12 cellular contexts compared by ENCODE assay signal in the genomic region with DNA sequence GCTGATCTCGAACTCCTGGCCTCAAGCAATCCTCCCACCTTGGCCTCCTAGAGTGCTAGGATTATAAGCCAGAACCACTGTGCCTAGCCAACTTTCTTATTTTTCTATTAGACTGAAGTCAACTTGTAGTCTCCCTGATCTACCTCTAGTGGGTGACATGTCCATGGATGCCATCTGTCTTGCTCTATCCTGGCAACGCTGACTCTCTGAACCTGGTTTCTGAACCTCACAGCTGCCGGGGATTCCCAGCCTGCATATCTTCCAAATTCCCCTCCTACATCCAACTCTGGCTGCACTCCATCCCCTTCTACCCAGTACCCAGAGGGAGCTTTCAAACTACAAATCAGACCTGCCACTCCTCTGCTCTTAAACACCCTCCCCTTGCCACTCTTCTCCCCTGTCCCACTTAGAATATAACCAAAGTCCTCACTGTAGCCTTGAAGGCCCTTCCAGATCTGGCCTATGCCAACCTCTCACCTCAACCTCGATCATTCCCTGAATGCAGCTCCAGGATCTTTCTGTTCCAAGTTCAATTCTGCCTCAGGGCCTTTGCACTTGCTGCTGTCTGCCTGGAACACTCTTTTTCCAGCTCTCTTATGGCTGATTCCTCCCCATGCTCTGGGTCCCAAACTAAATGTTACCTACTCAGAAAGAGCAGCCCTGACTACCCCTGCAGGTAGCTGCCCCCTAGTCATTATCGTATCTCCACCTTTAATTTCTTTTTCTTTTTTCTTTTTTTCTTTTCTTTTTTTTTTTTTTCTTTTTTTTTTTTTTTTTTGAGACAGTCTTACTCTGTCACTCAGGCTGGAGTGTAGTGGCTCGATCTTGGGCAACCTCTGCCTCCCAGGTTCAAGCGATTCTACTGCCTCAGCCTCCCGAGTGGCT. TPM values are rescaled to one million over a fixed set of nuclear protein-coding genes. Genes with fewer than 3 reads are reported as not detected.
DNase-seq lines count a peak whose midpoint lies in the region; ATAC-seq and TF ChIP-seq lines count a peak whose summit lies in the region.
"Had no signal": no experiment of that assay in that cellular context is flagged by ENCODE, and none has a peak within 500 bp of the region (broad histone marks: within the 10 kb centered on the region; RNA-seq: fewer than 3 reads in every experiment).

No MANE protein-coding gene starts in this region.

- TF ChIP-seq POLR2A in body of pancreas (IDR thresholded peaks at IDR 0.05): no peak

- no peak overlapping the region for H3K4me2 ChIP-seq in parathyroid adenoma (ENCODE audit: low read length)
- H3K4me2 ChIP-seq: BLaER1 treated with 17β-estradiol and CSF1 and Interleukin-3, amounts not matched to agents 10 nM and 100 nM had no signal

- TF ChIP-seq CTCF in body of pancreas (IDR thresholded peaks at IDR 0.05) (peak in 1 of 7 experiments; percentile 17), parathyroid adenoma (IDR thresholded peaks at IDR 0.05) (peak; percentile 15)

- H3K27ac ChIP-seq in body of pancreas: no peak overlapping the region
- no peak overlapping the region for H3K27ac ChIP-seq in parathyroid adenoma
- H3K27ac ChIP-seq: BLaER1 treated with 17β-estradiol and CSF1 and Interleukin-3, amounts not matched to agents 10 nM and 100 nM; neutrophil had no signal

- H3K4me1 ChIP-seq in body of pancreas (peaks cover 7% of the 10 kb centered on the region), parathyroid adenoma (peaks cover 3% of the 10 kb centered on the region)

- ATAC-seq in body of pancreas (peak; percentile 37), HG02759 (IDR thresholded peaks at IDR 0.05; ENCODE audit: unreplicated experiment) (no peak)
- ATAC-seq: T-cell had no signal

- peak; percentile 34 for DNase-seq in NCI-H82 (lab: John Stamatoyannopoulos, UW)
- no peak for DNase-seq in NCI-H82 treated with DMSO at 0.1 percent for 48 hours (lab: John Stamatoyannopoulos, UW; ENCODE audit: unreplicated experiment)
- peak in 1 of 4 donors; percentile 29 for DNase-seq in body of pancreas
- DNase-seq in activated effector memory CD4-positive, alpha-beta T cell treated with anti-CD3 and anti-CD28 coated beads, Interleukin-2, amount 50 U/mL, for 16 hours: no peak
- DNase-seq: activated gamma-delta T cell, NCI-H1417, T-cell had no signal

- H3K9ac ChIP-seq in parathyroid adenoma: no peak overlapping the region
- H3K9ac ChIP-seq: BLaER1 treated with 17β-estradiol and CSF1 and Interleukin-3, amounts not matched to agents 10 nM and 100 nM had no signal

- H3K9me3 ChIP-seq in body of pancreas: no peaks in the 10 kb centered on the region
- H3K9me3 ChIP-seq in parathyroid adenoma (ENCODE audit: control insufficient read depth, low read length): no peaks in the 10 kb centered on the region
- H3K9me3 ChIP-seq: BLaER1 treated with 17β-estradiol and CSF1 and Interleukin-3, amounts not matched to agents 10 nM and 100 nM; neutrophil had no signal

- H3K4me3 ChIP-seq in body of pancreas (no peak overlapping the region), parathyroid adenoma (ENCODE audit: low read depth, low read length) (no peak overlapping the region)
- H3K4me3 ChIP-seq: BLaER1 treated with 17β-estradiol and CSF1 and Interleukin-3, amounts not matched to agents 10 nM and 100 nM had no signal

- H3K36me3 ChIP-seq in body of pancreas (replicated peaks in 1 of 2; ENCODE audit: insufficient read depth in 1 of 2, low read depth in 2 of 2): no peaks in the 10 kb centered on the region
- H3K36me3 ChIP-seq in parathyroid adenoma (ENCODE audit: control insufficient read depth, insufficient read depth, low read length): no peaks in the 10 kb centered on the region

- H3K27me3 ChIP-seq in body of pancreas: peaks cover 0 to 6% of the 10 kb centered on the region in 2 donors
- no peaks in the 10 kb centered on the region for H3K27me3 ChIP-seq in parathyroid adenoma (ENCODE audit: control insufficient read depth, insufficient read depth, low read length)
- H3K27me3 ChIP-seq: BLaER1 treated with 17β-estradiol and CSF1 and Interleukin-3, amounts not matched to agents 10 nM and 100 nM had no signal

- H2AFZ ChIP-seq in parathyroid adenoma: no peak overlapping the region

- WGBS in body of pancreas, 2 donors: 81 to 85% methylated on average over 5 to 8 of the region's 8 CpGs

- intact Hi-C loops in body of pancreas (cut with DNase I): no loop called here

- H3K79me2 ChIP-seq in parathyroid adenoma: no peaks in the 10 kb centered on the region

RNA-seq across cellular contexts. Expression of gene CLIP3, which starts 2.2 kb away (rescaled TPM):
- total RNA-seq in body of pancreas: 1 to 10 TPM; 3.3 to 4.9 TPM

RNA-seq across cellular contexts. Expression of gene ALKBH6, which starts 16.5 kb away (rescaled TPM):
- 10 to 100 TPM in 1 of 2 donors, 1 to 10 TPM in 1; 9.6 to 33.0 TPM for total RNA-seq in body of pancreas

RNA-seq across cellular contexts. Expression of gene SYNE4, which starts 21.9 kb away (rescaled TPM):
- total RNA-seq in body of pancreas: 1 to 10 TPM; 4.9 to 9.3 TPM
- total RNA-seq: frontal cortex had no signal

RNA-seq across cellular contexts. Expression of gene THAP8, which starts 23.6 kb away (rescaled TPM):
- total RNA-seq in body of pancreas: 1 to 10 TPM; 1.3 to 6.0 TPM

RNA-seq across cellular contexts. Expression of gene WDR62, which starts 24.2 kb away (rescaled TPM):
- total RNA-seq in body of pancreas: under 1 TPM; 0.26 to 0.33 TPM
